ENCODE assay signal across 7 cellular contexts in genomic region chr3:132535575-132536441, GRCh38.
DNase-seq lines count a peak whose midpoint lies in the region; ATAC-seq, FAIRE-seq and TF ChIP-seq lines count a peak whose summit lies in the region.

No MANE protein-coding gene starts in this region.

- TF ChIP-seq POLR2A in IMR-90 (IDR thresholded peaks at IDR 0.05; ENCODE audit: low read depth, low read length) = no peak
- peak in 1 of 2 donors; percentile 14 for TF ChIP-seq POLR2A in gastroesophageal sphincter (IDR thresholded peaks at IDR 0.05)

- TF ChIP-seq CTCF in GM10248 (IDR thresholded peaks at IDR 0.05; ENCODE audit: control extremely low read depth, extremely low read depth, low read depth, missing control alignments) = peak; percentile 64
- TF ChIP-seq CTCF in IMR-90 (conservative IDR thresholded peaks at IDR 0.05; ENCODE audit: low read depth, low read length) = peak; percentile 75
- TF ChIP-seq CTCF in gastroesophageal sphincter (IDR thresholded peaks at IDR 0.05) = peak; percentile 55 to 80 (median 72)
- TF ChIP-seq CTCF in osteocyte (IDR thresholded peaks at IDR 0.05) = peak; percentile 74

- POLR2A ChIA-PET in GM10248 (lab: Yijun Ruan, JAX) (no interaction called here), IMR-90 (lab: Charles Lee; ENCODE audit: unreplicated experiment) (no interaction called here)

- H3K9me3 Mint-ChIP-seq in osteocyte (ENCODE audit: unreplicated experiment) = no peaks in the 10 kb centered on the region

- H3K4me2 ChIP-seq in IMR-90 (ENCODE audit: low read depth, low read length) = no peak overlapping the region

- peak overlapping the region; percentile 80 for H2AK9ac ChIP-seq in IMR-90 (replicated peaks; ENCODE audit: low read depth, low read length, poor library complexity)

- H3K18ac ChIP-seq in IMR-90 (ENCODE audit: low read depth, low read length) = peak overlapping the region; percentile 62

- H3K27ac ChIP-seq in IMR-90 (ENCODE audit: insufficient read depth, low read length) (peak overlapping the region; percentile 66), gastroesophageal sphincter (peak overlapping the region in 1 of 4 donors; percentile 13)

- no peaks in the 10 kb centered on the region for H3K27me3 ChIP-seq in IMR-90 (ENCODE audit: control insufficient read depth, insufficient read depth, low read length)
- H3K27me3 ChIP-seq in gastroesophageal sphincter = no peaks in the 10 kb centered on the region

- DNase-seq in GM10248 (ENCODE audit: extremely low spot score) (peak; percentile 54), IMR-90 (peak; percentile 90), RCC 7860 (ENCODE audit: low spot score) (peak; percentile 54), osteocyte (ENCODE audit: extremely low spot score, unreplicated experiment) (no peak), urothelium cell line (ENCODE audit: low spot score) (peak; percentile 54)
- peak; percentile 19 for DNase-seq in activated T-helper 9 cell treated with anti-CD3 and anti-CD28 coated beads, Interleukin-2, amount 50 U/mL, for 16 hours (ENCODE audit: low read depth)

- intact Hi-C loops in IMR-90 (cut with micrococcal nuclease) = loop anchor here (1.0 to 5.0 kb wide), 2 partner anchors 106 to 121 kb away; partner anchors contain the start of gene ACAD11

- peak overlapping the region; percentile 47 for H4K5ac ChIP-seq in IMR-90 (ENCODE audit: low read depth, low read length)

- no peak overlapping the region for H3K4me3 Mint-ChIP-seq in osteocyte (ENCODE audit: unreplicated experiment)

- peaks cover 27% of the 10 kb centered on the region for H3K36me3 Mint-ChIP-seq in osteocyte (ENCODE audit: unreplicated experiment)

- dilution Hi-C loops in IMR-90 (cut with HindIII; ENCODE audit: low sequenced_read_pairs, unreplicated experiment) = loop anchor here (25.0 kb wide), 1 partner anchor 101 kb away; no protein-coding TSS in a partner anchor

- peak overlapping the region; percentile 79 for H4K91ac ChIP-seq in IMR-90 (ENCODE audit: insufficient read depth, low read depth, low read length)

- TF ChIP-seq EP300 in gastroesophageal sphincter (IDR thresholded peaks at IDR 0.05) = no peak

- H3K4me3 ChIP-seq in IMR-90 (ENCODE audit: insufficient read depth, low read depth, low read length) (no peak overlapping the region), gastroesophageal sphincter (no peak overlapping the region)

- peak overlapping the region; percentile 90; the same call in 2 of the 3 replicates for H2BK15ac ChIP-seq in IMR-90 (ENCODE audit: low read depth, low read length)

- in situ Hi-C loops in IMR-90 (cut with MboI; ENCODE audit: low sequenced_read_pairs) = no loop called here

- H2BK120ac ChIP-seq in IMR-90 (ENCODE audit: low read depth, low read length) = peak overlapping the region; percentile 88

- H3K4ac ChIP-seq in IMR-90 (ENCODE audit: low read depth, low read length) = peak overlapping the region; percentile 95

- no peaks in the 10 kb centered on the region for H4K20me1 ChIP-seq in IMR-90 (ENCODE audit: insufficient read depth, low read length)

- H3K56ac ChIP-seq in IMR-90 (ENCODE audit: extremely low read depth, insufficient read depth, low read length) = peak overlapping the region; percentile 18; the same call in 1 of the 2 replicates

- H3K9me1 ChIP-seq in IMR-90 (ENCODE audit: insufficient read depth, low read length) = peaks cover 16% of the 10 kb centered on the region

- H3K4me1 ChIP-seq in IMR-90 (ENCODE audit: control insufficient read depth, insufficient read depth, low read length) (peaks cover 21% of the 10 kb centered on the region), gastroesophageal sphincter (peaks cover 0 to 13% (median 0%) of the 10 kb centered on the region in 3 donors)

- BruUV-seq in IMR-90 (replicated peaks; lab: Mats Ljungman, UMichigan) = no TSS peak

- CTCF ChIA-PET in GM10248 (lab: Yijun Ruan, JAX) = interaction anchor here (0.6 to 7.3 kb wide), 47 partner anchors 12 to 194 kb away, joined by 3 to 190 read pairs (median 4); no protein-coding TSS in a partner anchor
- CTCF ChIA-PET in IMR-90 (lab: Yijun Ruan, JAX) = interaction anchor here (0.7 to 3.9 kb wide), 9 partner anchors 11 to 115 kb away, joined by 3 to 27 read pairs (median 5); no protein-coding TSS in a partner anchor

- H2AK5ac ChIP-seq in IMR-90 (ENCODE audit: low read depth, low read length) = peak overlapping the region; percentile 98

- H3K14ac ChIP-seq in IMR-90 (replicated peaks; ENCODE audit: low read depth, low read length) = peak overlapping the region; percentile 84

- no peaks in the 10 kb centered on the region for H3K9me3 ChIP-seq in IMR-90 (ENCODE audit: control insufficient read depth, insufficient read depth, low read length)
- no peaks in the 10 kb centered on the region for H3K9me3 ChIP-seq in gastroesophageal sphincter

- peaks cover 20% of the 10 kb centered on the region for H3K36me3 ChIP-seq in IMR-90 (ENCODE audit: control insufficient read depth, insufficient read depth, low read length)
- H3K36me3 ChIP-seq in gastroesophageal sphincter = peaks cover 0 to 83% of the 10 kb centered on the region in 2 donors

- peak overlapping the region; percentile 82 for H2BK20ac ChIP-seq in IMR-90 (ENCODE audit: low read depth, low read length)

- H2BK5ac ChIP-seq in IMR-90 (ENCODE audit: low read depth, low read length, poor library complexity, severe bottlenecking) = peak overlapping the region; percentile 79

- ATAC-seq in IMR-90 (ENCODE audit: low read depth) (peak; percentile 92), gastroesophageal sphincter (peak; percentile 78)

- H3K23ac ChIP-seq in IMR-90 (ENCODE audit: low read depth, low read length) = peak overlapping the region; percentile 82

- H2AFZ ChIP-seq in IMR-90 (replicated peaks; ENCODE audit: low read length, poor library complexity) = peak overlapping the region; percentile 57

- peaks cover 14 to 36% of the 10 kb centered on the region in 2 experiments for H3K79me1 ChIP-seq in IMR-90 (ENCODE audit: low read depth in 1 of 2, low read length in 2 of 2)

- peak; percentile 76 for TF ChIP-seq RAD21 in IMR-90 (IDR thresholded peaks at IDR 0.05; ENCODE audit: low read length)

- no peaks in the 10 kb centered on the region for H3K27me3 Mint-ChIP-seq in osteocyte (ENCODE audit: unreplicated experiment)

- H3K4me1 Mint-ChIP-seq in osteocyte (ENCODE audit: unreplicated experiment) = peaks cover 4% of the 10 kb centered on the region

- H3K9ac ChIP-seq in IMR-90 (ENCODE audit: low read depth, low read length) = no peak overlapping the region

- peak overlapping the region; percentile 29 for H3K27ac Mint-ChIP-seq in osteocyte (ENCODE audit: unreplicated experiment)

- WGBS in IMR-90 (ENCODE audit: extremely low coverage in 2 of 2, insufficient read length in 1 of 2), 2 experiments = no CpG with 5 or more reads among the region's 7 CpGs
- WGBS in gastroesophageal sphincter (ENCODE audit: low coverage in 1 of 2), 2 donors = 48 to 79% methylated on average over 2 to 7 of the region's 7 CpGs

- peak overlapping the region; percentile 25 to 79; a peak in 3 of 4 replicates for H4K8ac ChIP-seq in IMR-90 (ENCODE audit: low read depth in 2 of 2, low read length in 2 of 2)

- FAIRE-seq in RCC 7860 (lab: Jason Lieb, UNC) = peak; percentile 65
- no peak for FAIRE-seq in urothelium cell line (lab: Jason Lieb, UNC)

TF ChIP-seq in IMR-90, 13 proteins besides CTCF, POLR2A, EP300 and RAD21:
- TF ChIP-seq BHLHE40 (IDR thresholded peaks at IDR 0.05; ENCODE audit: low read depth, low read length) (no peak), MAFK (IDR thresholded peaks at IDR 0.05; ENCODE audit: low read depth, low read length) (no peak), MXI1 (IDR thresholded peaks at IDR 0.05; ENCODE audit: borderline replicate concordance, low read depth, low read length) (peak; percentile 87), SMC3 (IDR thresholded peaks at IDR 0.05; ENCODE audit: low read depth, low read length) (peak; percentile 92), ELK1 (IDR thresholded peaks at IDR 0.05; ENCODE audit: borderline replicate concordance, low read depth, low read length) (no peak), CHD1 (IDR thresholded peaks at IDR 0.05; ENCODE audit: low read depth, low read length) (no peak), FOS (IDR thresholded peaks at IDR 0.05; ENCODE audit: low read depth, low read length) (no peak)
